1 cellular context compared by ENCODE assay signal in the genomic region with DNA sequence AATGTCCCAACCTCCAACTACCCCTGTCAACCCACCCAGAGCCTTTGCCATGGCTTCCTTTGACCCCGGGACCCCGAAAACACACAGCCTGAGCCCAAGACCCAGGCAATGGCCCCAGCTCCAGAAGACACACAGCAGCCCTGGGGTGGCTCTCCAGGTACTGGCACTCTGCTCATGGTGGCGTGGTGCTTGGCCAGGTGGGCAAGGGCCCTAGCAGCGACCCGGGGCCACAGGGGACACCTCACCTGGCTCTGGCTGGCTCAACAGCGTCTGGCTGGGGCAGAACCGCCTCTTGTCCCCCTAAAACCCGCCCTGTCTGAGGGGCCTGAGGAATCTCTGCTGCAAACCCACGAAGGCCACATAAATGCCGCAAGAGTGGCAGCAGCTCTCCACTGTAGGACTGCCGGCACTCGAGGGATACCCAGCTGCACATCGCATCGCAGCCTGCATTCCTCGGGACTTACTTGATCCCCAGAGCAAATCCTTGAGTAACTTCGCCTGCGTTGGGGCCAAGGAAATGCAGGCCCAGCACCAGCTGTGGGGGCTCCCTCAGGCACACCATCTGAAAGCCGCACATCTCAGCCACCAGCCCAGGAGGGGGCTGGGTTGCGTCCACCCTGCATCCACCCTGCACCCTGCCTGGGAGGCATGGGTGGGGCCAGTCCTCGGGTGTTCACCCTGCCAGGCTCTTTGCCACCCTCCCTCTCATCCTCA.
A peak's percentile ranks its signal among the peaks of the same experiment; 100 is the strongest.
TF ChIP-seq lines count a peak whose summit lies in the region.

No MANE protein-coding gene starts in this region.

TF ChIP-seq in K562, 482 proteins besides CTCF, POLR2A, EP300 and RAD21 (continued from another document and continues in another):
- TF ChIP-seq NCOA4 (IDR thresholded peaks at IDR 0.05; ENCODE audit: partially characterized antibody), result no peak
- no peak for TF ChIP-seq GATAD2B (IDR thresholded peaks at IDR 0.05; ENCODE audit: borderline replicate concordance)
- no peak for TF ChIP-seq ARID2 (IDR thresholded peaks at IDR 0.05)
- no peak for TF ChIP-seq TAF7 (tag; IDR thresholded peaks at IDR 0.05)
- TF ChIP-seq HMGN3 (IDR thresholded peaks at IDR 0.05; ENCODE audit: borderline replicate concordance, extremely low read depth, insufficient read length, low read depth, low read length), result peak; percentile 11
- TF ChIP-seq KDM4B (IDR thresholded peaks at IDR 0.05; ENCODE audit: borderline replicate concordance in 2 of 2, low read depth in 1 of 2), result no peak
- TF ChIP-seq CSDE1 (IDR thresholded peaks at IDR 0.05), result no peak
- no peak for TF ChIP-seq ZBTB49 (CRISPR knock-in tag; IDR thresholded peaks at IDR 0.05; ENCODE audit: borderline replicate concordance)
- TF ChIP-seq SNIP1 (IDR thresholded peaks at IDR 0.05; ENCODE audit: low read depth), result no peak
- no peak for TF ChIP-seq RBM25 (IDR thresholded peaks at IDR 0.05; ENCODE audit: low read depth, low read length, severe bottlenecking)
- no peak for TF ChIP-seq NRF1 (conservative IDR thresholded peaks at IDR 0.05 in 1 of 2, IDR thresholded peaks at IDR 0.05 in 1 of 2)
- no peak for TF ChIP-seq ZNF408 (CRISPR knock-in tag; IDR thresholded peaks at IDR 0.05; ENCODE audit: low read depth)
- TF ChIP-seq E2F3 (CRISPR knock-in tag; IDR thresholded peaks at IDR 0.05), result no peak
- TF ChIP-seq PURB (CRISPR knock-in tag; IDR thresholded peaks at IDR 0.05; ENCODE audit: low read depth), result no peak
- no peak for TF ChIP-seq MAFK (IDR thresholded peaks at IDR 0.05; ENCODE audit: low read length)
- TF ChIP-seq MTA2 (IDR thresholded peaks at IDR 0.05; ENCODE audit: low read depth), result no peak
- TF ChIP-seq, protein P1, sequence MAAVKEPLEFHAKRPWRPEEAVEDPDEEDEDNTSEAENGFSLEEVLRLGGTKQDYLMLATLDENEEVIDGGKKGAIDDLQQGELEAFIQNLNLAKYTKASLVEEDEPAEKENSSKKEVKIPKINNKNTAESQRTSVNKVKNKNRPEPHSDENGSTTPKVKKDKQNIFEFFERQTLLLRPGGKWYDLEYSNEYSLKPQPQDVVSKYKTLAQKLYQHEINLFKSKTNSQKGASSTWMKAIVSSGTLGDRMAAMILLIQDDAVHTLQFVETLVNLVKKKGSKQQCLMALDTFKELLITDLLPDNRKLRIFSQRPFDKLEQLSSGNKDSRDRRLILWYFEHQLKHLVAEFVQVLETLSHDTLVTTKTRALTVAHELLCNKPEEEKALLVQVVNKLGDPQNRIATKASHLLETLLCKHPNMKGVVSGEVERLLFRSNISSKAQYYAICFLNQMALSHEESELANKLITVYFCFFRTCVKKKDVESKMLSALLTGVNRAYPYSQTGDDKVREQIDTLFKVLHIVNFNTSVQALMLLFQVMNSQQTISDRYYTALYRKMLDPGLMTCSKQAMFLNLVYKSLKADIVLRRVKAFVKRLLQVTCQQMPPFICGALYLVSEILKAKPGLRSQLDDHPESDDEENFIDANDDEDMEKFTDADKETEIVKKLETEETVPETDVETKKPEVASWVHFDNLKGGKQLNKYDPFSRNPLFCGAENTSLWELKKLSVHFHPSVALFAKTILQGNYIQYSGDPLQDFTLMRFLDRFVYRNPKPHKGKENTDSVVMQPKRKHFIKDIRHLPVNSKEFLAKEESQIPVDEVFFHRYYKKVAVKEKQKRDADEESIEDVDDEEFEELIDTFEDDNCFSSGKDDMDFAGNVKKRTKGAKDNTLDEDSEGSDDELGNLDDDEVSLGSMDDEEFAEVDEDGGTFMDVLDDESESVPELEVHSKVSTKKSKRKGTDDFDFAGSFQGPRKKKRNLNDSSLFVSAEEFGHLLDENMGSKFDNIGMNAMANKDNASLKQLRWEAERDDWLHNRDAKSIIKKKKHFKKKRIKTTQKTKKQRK (IDR thresholded peaks at IDR 0.05; ENCODE audit: borderline replicate concordance, low read depth, low read length), result no peak
- no peak for TF ChIP-seq MAZ (CRISPR knock-in tag; conservative IDR thresholded peaks at IDR 0.05 in 1 of 2, IDR thresholded peaks at IDR 0.05 in 1 of 2)
- no peak for TF ChIP-seq NFIX (CRISPR knock-in tag; IDR thresholded peaks at IDR 0.05; ENCODE audit: low read depth)
- TF ChIP-seq POLR2G (IDR thresholded peaks at IDR 0.05; ENCODE audit: low read depth, low read length), result peak; percentile 67
- 0 out of 2 replicates have a peak, but pooled peaks have one; percentile 26 for TF ChIP-seq CHCHD3 (CRISPR knock-in tag; IDR thresholded peaks at IDR 0.05)
- no peak for TF ChIP-seq BRCA1 (IDR thresholded peaks at IDR 0.05)
- no peak for TF ChIP-seq BRCA1 (CRISPR knock-in tag; IDR thresholded peaks at IDR 0.05)
- no peak for TF ChIP-seq BHLHE40 (IDR thresholded peaks at IDR 0.05; ENCODE audit: low read length)
- TF ChIP-seq, protein P2, sequence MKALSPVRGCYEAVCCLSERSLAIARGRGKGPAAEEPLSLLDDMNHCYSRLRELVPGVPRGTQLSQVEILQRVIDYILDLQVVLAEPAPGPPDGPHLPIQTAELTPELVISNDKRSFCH (CRISPR knock-in tag; IDR thresholded peaks at IDR 0.05), result no peak
- TF ChIP-seq, protein P2 (tag; IDR thresholded peaks at IDR 0.05), result no peak
- TF ChIP-seq ZC3H8 (IDR thresholded peaks at IDR 0.05), result no peak
- TF ChIP-seq SIX5 (IDR thresholded peaks at IDR 0.05; ENCODE audit: borderline replicate concordance in 1 of 2, insufficient read depth in 1 of 2, low read depth in 1 of 2, low read length in 2 of 2), result 0 out of 4 replicates have a peak, but pooled peaks of 1 of the 2 experiments have one; percentile 9
- no peak for TF ChIP-seq HDGF (IDR thresholded peaks at IDR 0.05)
- no peak for TF ChIP-seq HNRNPK (IDR thresholded peaks at IDR 0.05; ENCODE audit: low read depth, low read length, poor library complexity, severe bottlenecking)
- no peak for TF ChIP-seq ZNF384 (IDR thresholded peaks at IDR 0.05; ENCODE audit: low read depth, low read length)
- TF ChIP-seq, protein P3, sequence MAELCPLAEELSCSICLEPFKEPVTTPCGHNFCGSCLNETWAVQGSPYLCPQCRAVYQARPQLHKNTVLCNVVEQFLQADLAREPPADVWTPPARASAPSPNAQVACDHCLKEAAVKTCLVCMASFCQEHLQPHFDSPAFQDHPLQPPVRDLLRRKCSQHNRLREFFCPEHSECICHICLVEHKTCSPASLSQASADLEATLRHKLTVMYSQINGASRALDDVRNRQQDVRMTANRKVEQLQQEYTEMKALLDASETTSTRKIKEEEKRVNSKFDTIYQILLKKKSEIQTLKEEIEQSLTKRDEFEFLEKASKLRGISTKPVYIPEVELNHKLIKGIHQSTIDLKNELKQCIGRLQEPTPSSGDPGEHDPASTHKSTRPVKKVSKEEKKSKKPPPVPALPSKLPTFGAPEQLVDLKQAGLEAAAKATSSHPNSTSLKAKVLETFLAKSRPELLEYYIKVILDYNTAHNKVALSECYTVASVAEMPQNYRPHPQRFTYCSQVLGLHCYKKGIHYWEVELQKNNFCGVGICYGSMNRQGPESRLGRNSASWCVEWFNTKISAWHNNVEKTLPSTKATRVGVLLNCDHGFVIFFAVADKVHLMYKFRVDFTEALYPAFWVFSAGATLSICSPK (IDR thresholded peaks at IDR 0.05; ENCODE audit: borderline replicate concordance), result no peak
- TF ChIP-seq XRCC5 (IDR thresholded peaks at IDR 0.05; ENCODE audit: low read depth, low read length), result no peak
- TF ChIP-seq PYGO2 (tag; IDR thresholded peaks at IDR 0.05), result no peak
- TF ChIP-seq SRSF7 (optimal IDR thresholded peaks at IDR 0.05; ENCODE audit: low read depth, low read length), result no peak
- no peak for TF ChIP-seq ETV1 (tag; conservative IDR thresholded peaks at IDR 0.05; ENCODE audit: low read depth)
- TF ChIP-seq, protein P4, sequence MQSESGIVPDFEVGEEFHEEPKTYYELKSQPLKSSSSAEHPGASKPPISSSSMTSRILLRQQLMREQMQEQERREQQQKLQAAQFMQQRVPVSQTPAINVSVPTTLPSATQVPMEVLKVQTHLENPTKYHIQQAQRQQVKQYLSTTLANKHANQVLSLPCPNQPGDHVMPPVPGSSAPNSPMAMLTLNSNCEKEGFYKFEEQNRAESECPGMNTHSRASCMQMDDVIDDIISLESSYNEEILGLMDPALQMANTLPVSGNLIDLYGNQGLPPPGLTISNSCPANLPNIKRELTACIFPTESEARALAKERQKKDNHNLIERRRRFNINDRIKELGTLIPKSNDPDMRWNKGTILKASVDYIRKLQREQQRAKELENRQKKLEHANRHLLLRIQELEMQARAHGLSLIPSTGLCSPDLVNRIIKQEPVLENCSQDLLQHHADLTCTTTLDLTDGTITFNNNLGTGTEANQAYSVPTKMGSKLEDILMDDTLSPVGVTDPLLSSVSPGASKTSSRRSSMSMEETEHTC (IDR thresholded peaks at IDR 0.05), result no peak
- no peak for TF ChIP-seq PCBP1 (IDR thresholded peaks at IDR 0.05; ENCODE audit: low read depth, low read length, poor library complexity, severe bottlenecking)
- no peak for TF ChIP-seq CBX2 (IDR thresholded peaks at IDR 0.05; ENCODE audit: insufficient read depth, low read length, poor library complexity, severe bottlenecking)
- TF ChIP-seq ZNF224 (CRISPR knock-in tag; IDR thresholded peaks at IDR 0.05), result no peak
- no peak for TF ChIP-seq RFX7 (CRISPR knock-in tag; IDR thresholded peaks at IDR 0.05)
- TF ChIP-seq ZNF511 (CRISPR knock-in tag; IDR thresholded peaks at IDR 0.05), result no peak
- TF ChIP-seq SAFB (IDR thresholded peaks at IDR 0.05; ENCODE audit: borderline replicate concordance, low read depth, low read length), result no peak
- TF ChIP-seq ZNF830 (CRISPR knock-in tag; IDR thresholded peaks at IDR 0.05), result no peak
- TF ChIP-seq ZNF77 (CRISPR knock-in tag; IDR thresholded peaks at IDR 0.05), result 0 out of 2 replicates have a peak, but pooled peaks have one; percentile 49
- no peak for TF ChIP-seq HES1 (IDR thresholded peaks at IDR 0.05; ENCODE audit: low read depth)
- no peak for TF ChIP-seq ETS1 (conservative IDR thresholded peaks at IDR 0.05; ENCODE audit: control insufficient read depth, low read depth, low read length)
- TF ChIP-seq RFX1 (IDR thresholded peaks at IDR 0.05), result no peak
- TF ChIP-seq PRMT5 (CRISPR knock-in tag; IDR thresholded peaks at IDR 0.05), result no peak
- TF ChIP-seq, protein P5, sequence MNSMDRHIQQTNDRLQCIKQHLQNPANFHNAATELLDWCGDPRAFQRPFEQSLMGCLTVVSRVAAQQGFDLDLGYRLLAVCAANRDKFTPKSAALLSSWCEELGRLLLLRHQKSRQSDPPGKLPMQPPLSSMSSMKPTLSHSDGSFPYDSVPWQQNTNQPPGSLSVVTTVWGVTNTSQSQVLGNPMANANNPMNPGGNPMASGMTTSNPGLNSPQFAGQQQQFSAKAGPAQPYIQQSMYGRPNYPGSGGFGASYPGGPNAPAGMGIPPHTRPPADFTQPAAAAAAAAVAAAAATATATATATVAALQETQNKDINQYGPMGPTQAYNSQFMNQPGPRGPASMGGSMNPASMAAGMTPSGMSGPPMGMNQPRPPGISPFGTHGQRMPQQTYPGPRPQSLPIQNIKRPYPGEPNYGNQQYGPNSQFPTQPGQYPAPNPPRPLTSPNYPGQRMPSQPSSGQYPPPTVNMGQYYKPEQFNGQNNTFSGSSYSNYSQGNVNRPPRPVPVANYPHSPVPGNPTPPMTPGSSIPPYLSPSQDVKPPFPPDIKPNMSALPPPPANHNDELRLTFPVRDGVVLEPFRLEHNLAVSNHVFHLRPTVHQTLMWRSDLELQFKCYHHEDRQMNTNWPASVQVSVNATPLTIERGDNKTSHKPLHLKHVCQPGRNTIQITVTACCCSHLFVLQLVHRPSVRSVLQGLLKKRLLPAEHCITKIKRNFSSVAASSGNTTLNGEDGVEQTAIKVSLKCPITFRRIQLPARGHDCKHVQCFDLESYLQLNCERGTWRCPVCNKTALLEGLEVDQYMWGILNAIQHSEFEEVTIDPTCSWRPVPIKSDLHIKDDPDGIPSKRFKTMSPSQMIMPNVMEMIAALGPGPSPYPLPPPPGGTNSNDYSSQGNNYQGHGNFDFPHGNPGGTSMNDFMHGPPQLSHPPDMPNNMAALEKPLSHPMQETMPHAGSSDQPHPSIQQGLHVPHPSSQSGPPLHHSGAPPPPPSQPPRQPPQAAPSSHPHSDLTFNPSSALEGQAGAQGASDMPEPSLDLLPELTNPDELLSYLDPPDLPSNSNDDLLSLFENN (IDR thresholded peaks at IDR 0.05; ENCODE audit: low read depth in 2 of 2, low read length in 2 of 2), result no peak
- peak; percentile 5 for TF ChIP-seq FIP1L1 (IDR thresholded peaks at IDR 0.05; ENCODE audit: low read depth, low read length, poor library complexity, severe bottlenecking)
